ENCODE assay signal across 9 cellular contexts in the genomic region with DNA sequence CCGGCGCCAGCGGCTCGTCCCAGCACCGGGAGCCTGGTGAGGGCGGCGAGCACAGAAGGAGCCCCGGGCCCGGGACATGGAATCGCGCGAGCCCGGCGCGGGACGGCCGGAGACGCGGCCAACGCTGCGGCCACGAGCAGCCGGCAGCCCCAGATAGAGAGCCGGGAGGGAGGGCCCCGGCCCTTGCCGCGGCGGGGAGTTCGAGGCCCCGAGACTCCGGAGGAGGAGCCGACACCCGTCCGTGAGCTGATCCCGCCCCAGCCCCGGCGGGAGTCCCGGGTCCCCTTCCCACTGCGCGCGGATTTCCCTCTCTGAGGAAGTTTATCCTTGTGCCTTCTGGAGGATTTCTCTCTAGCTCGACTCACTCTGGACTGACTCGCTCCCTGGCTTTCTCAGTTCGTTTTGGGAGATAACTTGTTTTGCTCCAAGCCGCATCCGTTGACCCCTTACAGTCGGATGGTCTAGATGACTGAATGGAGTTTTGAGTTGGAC. TPM values are rescaled to one million over a fixed set of nuclear protein-coding genes. Genes with fewer than 3 reads are reported as not detected.
DNase-seq lines count a peak whose midpoint lies in the region; ATAC-seq and TF ChIP-seq lines count a peak whose summit lies in the region.
"Had no signal": no experiment of that assay in that cellular context is flagged by ENCODE, and none has a peak within 500 bp of the region (broad histone marks: within the 10 kb centered on the region; RNA-seq: fewer than 3 reads in every experiment).

No MANE protein-coding gene starts in this region.

- no peaks in the 10 kb centered on the region for H3K36me3 ChIP-seq in Peyer's patch

- peaks cover 16% of the 10 kb centered on the region for H3K27me3 Mint-ChIP-seq in brain

- no peak for TF ChIP-seq CTCF in Peyer's patch (IDR thresholded peaks at IDR 0.05)
- no peak for TF ChIP-seq CTCF in brain (conservative IDR thresholded peaks at IDR 0.05)

- peak overlapping the region; percentile 95 to 100 (median 97) for H3K4me3 Mint-ChIP-seq in brain

- no peaks in the 10 kb centered on the region for H3K36me3 Mint-ChIP-seq in brain

- peaks cover 66% of the 10 kb centered on the region for H3K4me1 Mint-ChIP-seq in brain

- no peak for TF ChIP-seq POLR2A in Peyer's patch (IDR thresholded peaks at IDR 0.05)

- peaks cover 0 to 38% (median 3%) of the 10 kb centered on the region in 4 donors for H3K4me1 ChIP-seq in Peyer's patch

- DNase-seq in NCI-H2029 (lab: John Stamatoyannopoulos, UW) (peak; percentile 40), NCI-H2029 treated with DMSO at 0.1 percent for 48 hours (lab: John Stamatoyannopoulos, UW) (no peak), Peyer's patch (peak in 1 of 3 donors; percentile 62), islet precursor cell (peak; percentile 76), putamen (ENCODE audit: low spot score) (no peak)
- DNase-seq in stimulated activated CD4-positive, alpha-beta T cell treated with anti-CD3 and anti-CD28 coated beads, Interleukin-12 subunit alpha, Interleukin-12 subunit beta, amount 100 ng/mL, for 4 hours: peak; percentile 33
- DNase-seq: DND-41 had no signal

- H3K27ac ChIP-seq in Peyer's patch: peak overlapping the region; percentile 85 to 97 (median 92)

- peak overlapping the region; percentile 74 to 96 (median 92) for H3K4me3 ChIP-seq in Peyer's patch

- H3K27ac Mint-ChIP-seq in brain: peak overlapping the region; percentile 32 to 99 (median 98)

- H3K27me3 ChIP-seq in Peyer's patch: no peaks in the 10 kb centered on the region

- no peaks in the 10 kb centered on the region for H3K9me3 Mint-ChIP-seq in brain

- no peaks in the 10 kb centered on the region for H3K9me3 ChIP-seq in Peyer's patch

- ATAC-seq in HG02798 (IDR thresholded peaks at IDR 0.05; ENCODE audit: poor library complexity, unreplicated experiment): peak; percentile 38

RNA-seq across cellular contexts. Expression of gene ARHGEF12, which starts 0.5 kb away (rescaled TPM):
- total RNA-seq in Peyer's patch: 100 to 1,000 TPM; 102 to 122 (median 107) TPM
- polyA plus RNA-seq in brain (ENCODE audit: insufficient read depth, low read depth, low replicate concordance): 26.1 TPM

RNA-seq across cellular contexts. Expression of gene TLCD5, which starts 11.6 kb away (rescaled TPM):
- 1 to 10 TPM; 1.4 to 3.1 (median 2.2) TPM for total RNA-seq in Peyer's patch
- 8.6 TPM for polyA plus RNA-seq in brain (ENCODE audit: insufficient read depth, low read depth, low replicate concordance)

Comparison
In these comparisons a context has a peak if more than half of its experiments do, and no peak if none do; other contexts are left out.
1. DNase-seq: peak in NCI-H2029 (single experiment), islet precursor cell (single experiment) and stimulated activated CD4-positive, alpha-beta T cell treated with anti-CD3 and anti-CD28 coated beads, Interleukin-12 subunit alpha, Interleukin-12 subunit beta, amount 100 ng/mL, for 4 hours (single experiment); none in NCI-H2029 treated with DMSO at 0.1 percent for 48 hours (single experiment) and putamen (single experiment).